Comparison of ENCODE assay signal across 11 cellular contexts in genomic region chr5:57598756-57599155, GRCh38.
DNase-seq lines count a peak whose midpoint lies in the region; ATAC-seq, FAIRE-seq and TF ChIP-seq lines count a peak whose summit lies in the region.
"Had no signal": no experiment of that assay in that cellular context is flagged by ENCODE, and none has a peak within 500 bp of the region (broad histone marks: within the 10 kb centered on the region; RNA-seq: fewer than 3 reads in every experiment).

No MANE protein-coding gene starts in this region.

- H3K4me1 ChIP-seq in A549, result 0 out of 3 replicates have a peak, but pooled peaks cover 7% of the 10 kb centered on the region
- no peaks in the 10 kb centered on the region for H3K4me1 ChIP-seq in sigmoid colon

- peak overlapping the region in 1 of 2 experiments; percentile 57; a peak in 2 of 6 replicates for H3K27ac ChIP-seq in A549
- peak overlapping the region in 2 of 4 donors; percentile 5 to 11 for H3K27ac ChIP-seq in sigmoid colon

- in situ Hi-C loops in SK-MEL-5 (cut with HindIII; ENCODE audit: low pct_unique_long_range_greater_than_20kb, low sequenced_read_pairs), result no loop called here

- DNase-seq in A549 (ENCODE audit: low read depth in 1 of 2, low spot score in 1 of 2) (peak; percentile 10 to 43), SK-MEL-5 (ENCODE audit: low read depth, low spot score) (peak; percentile 82), fibroblast of villous mesenchyme (ENCODE audit: low read depth) (peak; percentile 27), sigmoid colon (no peak), NCI-H526 treated with DMSO at 0.1 percent for 48 hours (lab: John Stamatoyannopoulos, UW) (no peak), NCI-H1417 treated with DMSO at 0.1 percent for 48 hours (lab: John Stamatoyannopoulos, UW) (no peak)
- DNase-seq: activated gamma-delta T cell treated with Interleukin-2 at 50 U/mL for 16 hours; CD8-positive, alpha-beta T cell; NCI-H526 had no signal

- H3K27me3 ChIP-seq in sigmoid colon, result no peaks in the 10 kb centered on the region

- 29% methylated on average over 3 of the region's 3 CpGs for WGBS in A549 (ENCODE audit: missing lambda C conversion rate)
- WGBS in sigmoid colon, 2 donors, result 65 to 67% methylated on average over 3 of the region's 3 CpGs

- no peak overlapping the region for H3K4me3 ChIP-seq in A549
- H3K4me3 ChIP-seq in fibroblast of villous mesenchyme (ENCODE audit: low read depth, low read length), result no peak overlapping the region
- H3K4me3 ChIP-seq in sigmoid colon, result no peak overlapping the region

- intact Hi-C loops in sigmoid colon (cut with DNase I), result no loop called here

- ATAC-seq in A549 (peak; percentile 63 to 78; a peak in 5 of 6 replicates), GM18870 (IDR thresholded peaks at IDR 0.05; ENCODE audit: unreplicated experiment) (peak; percentile 53), GM19397 (IDR thresholded peaks at IDR 0.05; ENCODE audit: unreplicated experiment) (no peak)
- ATAC-seq: CD8-positive, alpha-beta T cell had no signal

- FAIRE-seq in A549 (lab: Jason Lieb, UNC), result no peak

- POLR2A ChIA-PET in A549 (lab: Yijun Ruan, JAX), result interaction anchor here (0.6 kb wide), 1 partner anchor 1482 kb away, joined by 3 read pairs; no protein-coding TSS in a partner anchor

- no peaks in the 10 kb centered on the region for H3K9me3 ChIP-seq in A549
- no peaks in the 10 kb centered on the region for H3K9me3 ChIP-seq in sigmoid colon

- CTCF ChIA-PET in A549 (lab: Yijun Ruan, JAX), result interaction anchor here (0.6 to 1.5 kb wide), 3 partner anchors 16 to 891 kb away, joined by 3 to 4 read pairs (median 4); no protein-coding TSS in a partner anchor

- TF ChIP-seq EP300 in A549 (IDR thresholded peaks at IDR 0.05), result no peak
- TF ChIP-seq EP300 in sigmoid colon (IDR thresholded peaks at IDR 0.05), result no peak

- TF ChIP-seq POLR2A in A549 (IDR thresholded peaks at IDR 0.05; ENCODE audit: low read length) (no peak), sigmoid colon (IDR thresholded peaks at IDR 0.05) (no peak)

- H3K4me2 ChIP-seq in A549, result no peak overlapping the region; the same call in 2 of the 3 replicates

- no peak for TF ChIP-seq RAD21 in A549 (conservative IDR thresholded peaks at IDR 0.05 in 1 of 2, IDR thresholded peaks at IDR 0.05 in 1 of 2)

- no peaks in the 10 kb centered on the region for H3K36me3 ChIP-seq in sigmoid colon

- TF ChIP-seq CTCF in A549 (IDR thresholded peaks at IDR 0.05), result no peak
- no peak for TF ChIP-seq CTCF in fibroblast of villous mesenchyme (IDR thresholded peaks at IDR 0.05; ENCODE audit: insufficient read depth, low read depth, low read length)
- TF ChIP-seq CTCF in sigmoid colon (IDR thresholded peaks at IDR 0.05), result no peak

TF ChIP-seq in A549, 52 proteins besides CTCF, POLR2A, EP300 and RAD21:
- TF ChIP-seq MAFK (IDR thresholded peaks at IDR 0.05; ENCODE audit: partially characterized antibody) (no peak), ZC3H11A (IDR thresholded peaks at IDR 0.05) (no peak), RFX5 (IDR thresholded peaks at IDR 0.05) (no peak), MAZ (IDR thresholded peaks at IDR 0.05; ENCODE audit: borderline replicate concordance, low read depth, low read length) (no peak), KDM1A (IDR thresholded peaks at IDR 0.05; ENCODE audit: low read depth) (no peak), CHD4 (IDR thresholded peaks at IDR 0.05; ENCODE audit: borderline replicate concordance) (no peak), BHLHE40 (IDR thresholded peaks at IDR 0.05; ENCODE audit: low read depth, low read length) (no peak), NR3C1 (IDR thresholded peaks at IDR 0.05) (no peak), POLR2AphosphoS2 (conservative IDR thresholded peaks at IDR 0.05; ENCODE audit: low read length) (no peak), RNF2 (IDR thresholded peaks at IDR 0.05; ENCODE audit: borderline replicate concordance, low read depth) (no peak)

Comparison
In these comparisons a context has a peak if more than half of its experiments do, and no peak if none do; other contexts are left out.
1. DNase-seq: peak in A549 (2 of 2), SK-MEL-5 (single experiment) and fibroblast of villous mesenchyme (single experiment); none in sigmoid colon (single experiment), NCI-H526 treated with DMSO at 0.1 percent for 48 hours (single experiment) and NCI-H1417 treated with DMSO at 0.1 percent for 48 hours (single experiment).